12 cellular contexts compared by ENCODE assay signal in the genomic region with DNA sequence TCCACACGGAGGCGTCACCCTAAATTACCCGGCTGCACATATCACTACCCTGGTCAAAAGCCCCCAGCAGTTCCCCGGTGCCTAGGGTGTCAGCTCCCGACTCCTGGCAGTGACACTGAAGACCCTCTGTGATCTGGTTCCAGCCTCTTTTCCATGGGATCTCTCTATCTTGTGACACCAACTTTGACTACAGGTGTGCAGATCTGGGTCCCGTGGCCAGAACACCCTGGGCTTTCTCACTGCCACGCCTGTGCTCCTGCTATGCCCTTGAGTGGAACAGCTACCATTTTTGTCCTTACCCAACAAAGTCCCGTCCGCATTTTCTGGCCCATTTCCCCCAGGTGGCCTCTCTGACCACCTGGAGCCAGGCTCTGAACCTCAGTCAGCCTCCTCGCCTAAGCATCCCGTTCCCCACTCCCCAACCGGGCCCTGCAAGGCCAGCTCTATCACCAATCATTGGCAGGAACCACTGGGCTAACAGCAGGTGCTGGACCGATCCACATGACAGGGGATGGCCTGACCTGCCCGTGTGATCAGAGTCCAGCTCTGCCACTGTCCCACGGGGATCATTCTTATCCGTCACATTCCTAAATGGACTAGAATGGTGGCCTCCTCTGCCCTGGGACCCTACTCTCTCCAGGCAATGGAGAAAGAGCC. TPM values are rescaled to one million over a fixed set of nuclear protein-coding genes. Genes with fewer than 3 reads are reported as not detected.
A peak's percentile ranks its signal among the peaks of the same experiment; 100 is the strongest.
DNase-seq lines count a peak whose midpoint lies in the region; ATAC-seq and TF ChIP-seq lines count a peak whose summit lies in the region.
"Had no signal": no experiment of that assay in that cellular context is flagged by ENCODE, and none has a peak within 500 bp of the region (broad histone marks: within the 10 kb centered on the region; RNA-seq: fewer than 3 reads in every experiment).

No MANE protein-coding gene starts in this region.

- in situ Hi-C loops in transverse colon (cut with MboI; ENCODE audit: low pct_ligation_motif_present in 1 of 4, low pct_unique_long_range_greater_than_20kb in 1 of 4, low sequenced_read_pairs in 3 of 4), result loop anchor here in 3 of 4 donors (5.0 to 25.0 kb wide), 4 partner anchors 132 to 364 kb away; a partner anchor contains a TSS

- TF ChIP-seq EP300 in transverse colon (IDR thresholded peaks at IDR 0.05; ENCODE audit: low read depth), result no peak

- no peaks in the 10 kb centered on the region for H3K9me3 Mint-ChIP-seq in activated naive CD4-positive, alpha-beta T cell treated with anti-CD3 and anti-CD28 coated beads, Interleukin-2, amount 50 U/mL, for 24 hours
- peaks cover 0 to 3% (median 0%) of the 10 kb centered on the region in 11 donors for H3K9me3 Mint-ChIP-seq in naive thymus-derived CD4-positive, alpha-beta T cell

- peaks cover 46% of the 10 kb centered on the region for H3K4me1 ChIP-seq in effector memory CD4-positive, alpha-beta T cell (ENCODE audit: control insufficient read depth, insufficient read depth, low read length, poor library complexity, severe bottlenecking)
- peaks cover 39 to 60% of the 10 kb centered on the region in 2 donors for H3K4me1 ChIP-seq in naive thymus-derived CD4-positive, alpha-beta T cell (ENCODE audit: control insufficient read depth in 2 of 2, insufficient read depth in 2 of 2, low read length in 2 of 2)
- peaks cover 22 to 45% (median 28%) of the 10 kb centered on the region in 4 donors for H3K4me1 ChIP-seq in transverse colon

- peak overlapping the region; percentile 61 for H3K4me3 Mint-ChIP-seq in activated naive CD4-positive, alpha-beta T cell treated with anti-CD3 and anti-CD28 coated beads, Interleukin-2, amount 50 U/mL, for 24 hours
- H3K4me3 Mint-ChIP-seq in naive thymus-derived CD4-positive, alpha-beta T cell, result peak overlapping the region in 6 of 10 donors; percentile 16 to 86 (median 70)

- no peak overlapping the region for H3K4me3 ChIP-seq in effector memory CD4-positive, alpha-beta T cell (ENCODE audit: insufficient read depth, low read depth, low read length, poor library complexity, severe bottlenecking)
- H3K4me3 ChIP-seq in naive thymus-derived CD4-positive, alpha-beta T cell (ENCODE audit: low read length), result peak overlapping the region; percentile 47
- H3K4me3 ChIP-seq in transverse colon, result no peak overlapping the region
- H3K4me3 ChIP-seq: hepatocyte, pancreas had no signal

- peaks cover 55% of the 10 kb centered on the region for H3K4me1 Mint-ChIP-seq in activated naive CD4-positive, alpha-beta T cell treated with anti-CD3 and anti-CD28 coated beads, Interleukin-2, amount 50 U/mL, for 24 hours
- H3K4me1 Mint-ChIP-seq in naive thymus-derived CD4-positive, alpha-beta T cell, result peaks cover 21 to 56% (median 49%) of the 10 kb centered on the region in 7 donors

- H3K9me3 ChIP-seq in effector memory CD4-positive, alpha-beta T cell (ENCODE audit: control insufficient read depth, low read length), result no peaks in the 10 kb centered on the region
- no peaks in the 10 kb centered on the region for H3K9me3 ChIP-seq in naive thymus-derived CD4-positive, alpha-beta T cell (ENCODE audit: control insufficient read depth in 2 of 3, low read length in 3 of 3)
- no peaks in the 10 kb centered on the region for H3K9me3 ChIP-seq in transverse colon
- H3K9me3 ChIP-seq: pancreas had no signal

- no peaks in the 10 kb centered on the region for H3K27me3 Mint-ChIP-seq in activated naive CD4-positive, alpha-beta T cell treated with anti-CD3 and anti-CD28 coated beads, Interleukin-2, amount 50 U/mL, for 24 hours
- H3K27me3 Mint-ChIP-seq in naive thymus-derived CD4-positive, alpha-beta T cell, result peaks cover 0 to 8% (median 0%) of the 10 kb centered on the region in 5 donors

- H3K27ac Mint-ChIP-seq in activated naive CD4-positive, alpha-beta T cell treated with anti-CD3 and anti-CD28 coated beads, Interleukin-2, amount 50 U/mL, for 24 hours, result peak overlapping the region; percentile 74
- H3K27ac Mint-ChIP-seq in naive thymus-derived CD4-positive, alpha-beta T cell, result peak overlapping the region; percentile 83 to 100 (median 94)

- no peak for TF ChIP-seq POLR2A in transverse colon (IDR thresholded peaks at IDR 0.05)

- intact Hi-C loops in naive thymus-derived CD4-positive, alpha-beta T cell (cut with micrococcal nuclease), result loop anchor here in 1 of 2 donors (5.0 kb wide), 2 partner anchors 84 to 349 kb away; a partner anchor contains a TSS
- intact Hi-C loops in transverse colon (cut with DNase I; ENCODE audit: low total_unique reads), result loop anchor here (10.0 kb wide), 1 partner anchor 352 kb away; a partner anchor contains a TSS

- no peaks in the 10 kb centered on the region for H3K36me3 ChIP-seq in effector memory CD4-positive, alpha-beta T cell (ENCODE audit: control insufficient read depth, insufficient read depth, low read length)
- H3K36me3 ChIP-seq in naive thymus-derived CD4-positive, alpha-beta T cell (ENCODE audit: control insufficient read depth in 2 of 3, insufficient read depth in 3 of 3, low read length in 3 of 3), result no peaks in the 10 kb centered on the region
- no peaks in the 10 kb centered on the region for H3K36me3 ChIP-seq in transverse colon
- H3K36me3 ChIP-seq: pancreas had no signal

- 82 to 84% methylated on average over 3 to 16 of the region's 16 CpGs for WGBS in transverse colon (ENCODE audit: low coverage in 1 of 2), 2 donors

- CTCF ChIA-PET in naive thymus-derived CD4-positive, alpha-beta T cell (lab: Charles Lee), result interaction anchor here (0.6 to 12.0 kb wide), 5 partner anchors 17 to 141 kb away, joined by 3 to 262 read pairs (median 8); a partner anchor contains a TSS

- POLR2A ChIA-PET in naive thymus-derived CD4-positive, alpha-beta T cell (lab: Charles Lee), result interaction anchor here (0.6 to 11.2 kb wide), 8 partner anchors 35 to 356 kb away, joined by 3 to 240 read pairs (median 6); a partner anchor contains a TSS

- no peak for DNase-seq in activated naive CD4-positive, alpha-beta T cell (lab: John Stamatoyannopoulos, UW)
- no peak for DNase-seq in effector memory CD4-positive, alpha-beta T cell
- DNase-seq in naive thymus-derived CD4-positive, alpha-beta T cell, result no peak
- no peak for DNase-seq in transverse colon
- DNase-seq: KBM-7, pancreas had no signal

- no peaks in the 10 kb centered on the region for H3K27me3 ChIP-seq in effector memory CD4-positive, alpha-beta T cell (replicated peaks; ENCODE audit: control insufficient read depth, insufficient read depth, low read length, poor library complexity, severe bottlenecking)
- no peaks in the 10 kb centered on the region for H3K27me3 ChIP-seq in naive thymus-derived CD4-positive, alpha-beta T cell (ENCODE audit: control insufficient read depth in 2 of 2, insufficient read depth in 2 of 2, low read length in 2 of 2)
- H3K27me3 ChIP-seq in transverse colon, result peaks cover 6% of the 10 kb centered on the region
- H3K27me3 ChIP-seq: hepatocyte, pancreas had no signal

- peak overlapping the region; percentile 78 for H3K27ac ChIP-seq in effector memory CD4-positive, alpha-beta T cell (ENCODE audit: insufficient read depth, low read length, poor library complexity, severe bottlenecking)
- H3K27ac ChIP-seq in naive thymus-derived CD4-positive, alpha-beta T cell (ENCODE audit: low read depth, low read length), result peak overlapping the region; percentile 72
- peak overlapping the region; percentile 76 to 79 (median 78) for H3K27ac ChIP-seq in transverse colon

- ATAC-seq in naive thymus-derived CD4-positive, alpha-beta T cell, result no peak
- ATAC-seq in GM21619 (IDR thresholded peaks at IDR 0.05; ENCODE audit: unreplicated experiment), result no peak
- no peak for ATAC-seq in HG03280 (IDR thresholded peaks at IDR 0.05; ENCODE audit: unreplicated experiment)
- ATAC-seq in GM19452 (IDR thresholded peaks at IDR 0.05; ENCODE audit: unreplicated experiment), result no peak
- ATAC-seq: pancreas had no signal

- TF ChIP-seq CTCF in transverse colon (IDR thresholded peaks at IDR 0.05), result no peak

- no peaks in the 10 kb centered on the region for H3K36me3 Mint-ChIP-seq in activated naive CD4-positive, alpha-beta T cell treated with anti-CD3 and anti-CD28 coated beads, Interleukin-2, amount 50 U/mL, for 24 hours
- H3K36me3 Mint-ChIP-seq in naive thymus-derived CD4-positive, alpha-beta T cell, result no peaks in the 10 kb centered on the region
- H3K36me3 Mint-ChIP-seq: activated CD8-positive, alpha-beta memory T cell treated with anti-CD3 and anti-CD28 coated beads, Interleukin-2, amount 10 ng/mL, durations not matched to agents 7 days and 5 days had no signal

RNA-seq across cellular contexts. Expression of a gene that starts 20.7 kb away (rescaled TPM):
- 100 to 1,000 TPM in 2 of 5 experiments, 10 to 100 TPM in 3; 14.2 to 164 (median 76.9) TPM for total RNA-seq in naive thymus-derived CD4-positive, alpha-beta T cell
- 10 to 100 TPM; 24.1 to 32.7 TPM for polyA plus RNA-seq in naive thymus-derived CD4-positive, alpha-beta T cell
- 100 to 1,000 TPM in 1 of 4 donors, 10 to 100 TPM in 3; 15.3 to 129 (median 58.4) TPM for total RNA-seq in transverse colon
